ENCODE assay signal across 1 cellular context in genomic region chr15:90035095-90035834, GRCh38.
TF ChIP-seq lines count a peak whose summit lies in the region.

No MANE protein-coding gene starts in this region.

TF ChIP-seq in HepG2, 621 proteins besides CTCF, POLR2A, EP300 and RAD21 (continued from another document and continues in another):
- TF ChIP-seq YY1 (IDR thresholded peaks at IDR 0.05; ENCODE audit: insufficient read depth, insufficient replicate concordance, low read depth, low read length) (no peak), CC2D1A (CRISPR knock-in tag; IDR thresholded peaks at IDR 0.05) (no peak), ZBTB4 (CRISPR knock-in tag; IDR thresholded peaks at IDR 0.05; ENCODE audit: borderline replicate concordance) (peak; percentile 79; the same call in 1 of the 2 replicates), ZNF788 (CRISPR knock-in tag; IDR thresholded peaks at IDR 0.05; ENCODE audit: borderline replicate concordance) (no peak; the same call in 1 of the 2 replicates), ZNF382 (CRISPR knock-in tag; IDR thresholded peaks at IDR 0.05; ENCODE audit: borderline replicate concordance) (no peak), ZNF569 (CRISPR knock-in tag; IDR thresholded peaks at IDR 0.05; ENCODE audit: borderline replicate concordance) (no peak), YEATS4 (CRISPR knock-in tag; IDR thresholded peaks at IDR 0.05; ENCODE audit: borderline replicate concordance) (no peak), ZNF792 (CRISPR knock-in tag; IDR thresholded peaks at IDR 0.05) (peak; percentile 81; the same call in 1 of the 2 replicates), ZNF879 (CRISPR knock-in tag; IDR thresholded peaks at IDR 0.05) (no peak), ZNF333 (CRISPR knock-in tag; IDR thresholded peaks at IDR 0.05; ENCODE audit: borderline replicate concordance) (no peak), ARNT2 (CRISPR knock-in tag; IDR thresholded peaks at IDR 0.05; ENCODE audit: low read depth) (peak; percentile 39; the same call in 1 of the 2 replicates), ZNF234 (CRISPR knock-in tag; conservative IDR thresholded peaks at IDR 0.05) (no peak), ARHGAP35 (CRISPR knock-in tag; IDR thresholded peaks at IDR 0.05; ENCODE audit: borderline replicate concordance) (no peak; the same call in 1 of the 2 replicates), ZSCAN12 (CRISPR knock-in tag; IDR thresholded peaks at IDR 0.05) (no peak), SP1 (IDR thresholded peaks at IDR 0.05) (no peak), SP1 (CRISPR knock-in tag; IDR thresholded peaks at IDR 0.05) (no peak), SIX4 (CRISPR knock-in tag; IDR thresholded peaks at IDR 0.05) (no peak), ZNF580 (CRISPR knock-in tag; IDR thresholded peaks at IDR 0.05; ENCODE audit: borderline replicate concordance, low read depth) (no peak), KDM5A (IDR thresholded peaks at IDR 0.05; ENCODE audit: borderline replicate concordance, low read length) (no peak), ZUFSP (CRISPR knock-in tag; IDR thresholded peaks at IDR 0.05; ENCODE audit: borderline replicate concordance) (no peak), ZNF468 (CRISPR knock-in tag; IDR thresholded peaks at IDR 0.05) (no peak), ZNF331 (CRISPR knock-in tag; IDR thresholded peaks at IDR 0.05) (peak; percentile 10; the same call in 1 of the 2 replicates), POLR2AphosphoS2 (IDR thresholded peaks at IDR 0.05; ENCODE audit: low read depth, low read length) (no peak), ZNF292 (CRISPR knock-in tag; IDR thresholded peaks at IDR 0.05; ENCODE audit: borderline replicate concordance, low read depth) (peak; percentile 60; the same call in 1 of the 2 replicates), HCFC1 (IDR thresholded peaks at IDR 0.05; ENCODE audit: low read depth, low read length) (no peak), KLF9 (CRISPR knock-in tag; IDR thresholded peaks at IDR 0.05; ENCODE audit: low read depth) (no peak), E2F5 (CRISPR knock-in tag; conservative IDR thresholded peaks at IDR 0.05) (no peak), ZNF720 (CRISPR knock-in tag; IDR thresholded peaks at IDR 0.05) (no peak), ZNF260 (CRISPR knock-in tag; IDR thresholded peaks at IDR 0.05; ENCODE audit: borderline replicate concordance, low read depth) (no peak), ZNF296 (CRISPR knock-in tag; conservative IDR thresholded peaks at IDR 0.05) (no peak), KIAA2018 (CRISPR knock-in tag; IDR thresholded peaks at IDR 0.05; ENCODE audit: borderline replicate concordance) (no peak), ZNF280B (CRISPR knock-in tag; IDR thresholded peaks at IDR 0.05; ENCODE audit: borderline replicate concordance) (no peak), RNF219 (CRISPR knock-in tag; IDR thresholded peaks at IDR 0.05) (no peak), ZNF713 (CRISPR knock-in tag; IDR thresholded peaks at IDR 0.05) (no peak), DDIT3 (CRISPR knock-in tag; IDR thresholded peaks at IDR 0.05) (no peak), KAT8 (CRISPR knock-in tag; IDR thresholded peaks at IDR 0.05) (peak; percentile 60), DMAP1 (CRISPR knock-in tag; IDR thresholded peaks at IDR 0.05) (no peak), ZNF512 (CRISPR knock-in tag; IDR thresholded peaks at IDR 0.05) (no peak), FOXO1 (CRISPR knock-in tag; IDR thresholded peaks at IDR 0.05) (no peak)
